In genomic region chr2:235661952-235662351, GRCh38 we compare ENCODE assay signal across 15 cellular contexts.
A peak's percentile ranks its signal among the peaks of the same experiment; 100 is the strongest.
DNase-seq lines count a peak whose midpoint lies in the region; ATAC-seq and TF ChIP-seq lines count a peak whose summit lies in the region.
"Had no signal": no experiment of that assay in that cellular context is flagged by ENCODE, and none has a peak within 500 bp of the region (broad histone marks: within the 10 kb centered on the region; RNA-seq: fewer than 3 reads in every experiment).

No MANE protein-coding gene starts in this region.

- H3K4me3 Mint-ChIP-seq in T-cell = no peak overlapping the region
- H3K4me3 Mint-ChIP-seq: CD4-positive, alpha-beta memory T cell had no signal

- DNase-seq in IMR-90 (no peak), mesenteric fat pad (ENCODE audit: low spot score) (peak; percentile 78), sigmoid colon (peak; percentile 47), T-cell (no peak), NCI-H1105 treated with DMSO at 0.1 percent for 48 hours (lab: John Stamatoyannopoulos, UW) (no peak), germinal center (ENCODE audit: low spot score) (no peak), smooth muscle cell (lab: John Stamatoyannopoulos, UW; ENCODE audit: unreplicated experiment) (no peak)
- DNase-seq: C1 segment of cervical spinal cord; CD4-positive, alpha-beta memory T cell; COR-L47; DMS153; DND-41; GOT3; H7 had no signal

- H3K9ac ChIP-seq in IMR-90 (ENCODE audit: low read depth, low read length) (no peak overlapping the region), smooth muscle cell (ENCODE audit: low read depth) (no peak overlapping the region)

- H3K4me2 ChIP-seq in IMR-90 (ENCODE audit: low read depth, low read length) (no peak overlapping the region), smooth muscle cell (no peak overlapping the region)

- no peak overlapping the region for H2BK5ac ChIP-seq in IMR-90 (ENCODE audit: low read depth, low read length, poor library complexity, severe bottlenecking)

- CTCF ChIA-PET in IMR-90 (lab: Yijun Ruan, JAX) = no interaction called here
- CTCF ChIA-PET in T-cell (lab: Charles Lee) = no interaction called here

- H3K4me1 ChIP-seq in IMR-90 (ENCODE audit: control insufficient read depth, insufficient read depth, low read length) (peaks cover 32% of the 10 kb centered on the region), sigmoid colon (peaks cover 0 to 71% (median 54%) of the 10 kb centered on the region in 4 donors), smooth muscle cell (ENCODE audit: low read depth) (peaks cover 44% of the 10 kb centered on the region)

- no peaks in the 10 kb centered on the region for H3K36me3 Mint-ChIP-seq in T-cell
- H3K36me3 Mint-ChIP-seq: CD4-positive, alpha-beta memory T cell had no signal

- intact Hi-C loops in IMR-90 (cut with micrococcal nuclease) (loop anchor here (2.0 kb wide), 1 partner anchor 21 kb away; no protein-coding TSS in a partner anchor), sigmoid colon (cut with DNase I) (no loop called here)

- no peak overlapping the region for H2BK15ac ChIP-seq in IMR-90 (ENCODE audit: low read depth, low read length)

- WGBS in IMR-90 (ENCODE audit: extremely low coverage in 2 of 2, insufficient read length in 1 of 2), 2 experiments = no CpG with 5 or more reads among the region's 6 CpGs
- 94 to 96% methylated on average over 6 of the region's 6 CpGs for WGBS in sigmoid colon, 2 donors
- 98% methylated on average over 6 of the region's 6 CpGs for WGBS in smooth muscle cell (ENCODE audit: low lambda C conversion rate)

- no TSS peak for BruUV-seq in IMR-90 (replicated peaks; lab: Mats Ljungman, UMichigan)

- no peak overlapping the region for H2AFZ ChIP-seq in IMR-90 (replicated peaks; ENCODE audit: low read length, poor library complexity)
- no peak overlapping the region for H2AFZ ChIP-seq in smooth muscle cell (ENCODE audit: low read depth)

- no peak overlapping the region for H3K14ac ChIP-seq in IMR-90 (replicated peaks; ENCODE audit: low read depth, low read length)

- in situ Hi-C loops in IMR-90 (cut with MboI; ENCODE audit: low sequenced_read_pairs) = no loop called here

- H3K56ac ChIP-seq in IMR-90 (ENCODE audit: extremely low read depth, insufficient read depth, low read length) = no peak overlapping the region

- no peak overlapping the region for H3K27ac Mint-ChIP-seq in T-cell
- H3K27ac Mint-ChIP-seq: CD4-positive, alpha-beta memory T cell had no signal

- no peak for TF ChIP-seq RAD21 in IMR-90 (IDR thresholded peaks at IDR 0.05; ENCODE audit: low read length)

- no peak overlapping the region for H4K8ac ChIP-seq in IMR-90 (ENCODE audit: low read depth in 2 of 2, low read length in 2 of 2)

- H3K27me3 ChIP-seq in IMR-90 (ENCODE audit: control insufficient read depth, insufficient read depth, low read length) (no peaks in the 10 kb centered on the region; the same call in 1 of the 2 replicates), sigmoid colon (no peaks in the 10 kb centered on the region), smooth muscle cell (ENCODE audit: low read depth) (peaks cover 13% of the 10 kb centered on the region)

- dilution Hi-C loops in IMR-90 (cut with HindIII; ENCODE audit: low sequenced_read_pairs, unreplicated experiment) = no loop called here

- H3K4me1 Mint-ChIP-seq in T-cell = peaks cover 0 to 4% (median 4%) of the 10 kb centered on the region in 3 donors

- H3K4me3 ChIP-seq in IMR-90 (ENCODE audit: insufficient read depth, low read depth, low read length) (no peak overlapping the region), sigmoid colon (no peak overlapping the region), smooth muscle cell (no peak overlapping the region)

- no peak overlapping the region for H2BK120ac ChIP-seq in IMR-90 (ENCODE audit: low read depth, low read length)

- H3K9me1 ChIP-seq in IMR-90 (ENCODE audit: insufficient read depth, low read length) = peaks cover 16% of the 10 kb centered on the region

- H3K18ac ChIP-seq in IMR-90 (ENCODE audit: low read depth, low read length) = no peak overlapping the region

- ATAC-seq in IMR-90 (ENCODE audit: low read depth) (no peak), T-cell (replicated peaks in 1 of 4) (no peak)
- ATAC-seq: HCT116 had no signal

- no peaks in the 10 kb centered on the region for H3K9me3 ChIP-seq in IMR-90 (ENCODE audit: control insufficient read depth, insufficient read depth, low read length)
- H3K9me3 ChIP-seq in sigmoid colon = no peaks in the 10 kb centered on the region
- no peaks in the 10 kb centered on the region for H3K9me3 ChIP-seq in smooth muscle cell (replicated peaks; ENCODE audit: low read depth)

- H3K23ac ChIP-seq in IMR-90 (ENCODE audit: low read depth, low read length) = no peak overlapping the region

- H4K20me1 ChIP-seq in IMR-90 (ENCODE audit: insufficient read depth, low read length) = peaks cover 90% of the 10 kb centered on the region
- peaks cover 100% of the 10 kb centered on the region for H4K20me1 ChIP-seq in smooth muscle cell (ENCODE audit: low read depth)

- H2BK20ac ChIP-seq in IMR-90 (ENCODE audit: low read depth, low read length) = no peak overlapping the region

- peaks cover 53 to 84% of the 10 kb centered on the region in 2 donors for H3K27me3 Mint-ChIP-seq in T-cell

- H3K36me3 ChIP-seq in IMR-90 (ENCODE audit: control insufficient read depth, insufficient read depth, low read length) (no peaks in the 10 kb centered on the region), sigmoid colon (no peaks in the 10 kb centered on the region), smooth muscle cell (ENCODE audit: low read depth) (no peaks in the 10 kb centered on the region)

- POLR2A ChIA-PET in IMR-90 (lab: Charles Lee; ENCODE audit: unreplicated experiment) = no interaction called here
- POLR2A ChIA-PET in T-cell (lab: Charles Lee) = no interaction called here

- no peak overlapping the region; the same call in 1 of the 2 replicates for H3K4ac ChIP-seq in IMR-90 (ENCODE audit: low read depth, low read length)

- TF ChIP-seq CTCF in IMR-90 (conservative IDR thresholded peaks at IDR 0.05; ENCODE audit: low read depth, low read length) (no peak), sigmoid colon (IDR thresholded peaks at IDR 0.05) (no peak), smooth muscle cell (IDR thresholded peaks at IDR 0.05; ENCODE audit: borderline replicate concordance, insufficient read depth, poor library complexity, severe bottlenecking) (no peak)

- H3K79me2 ChIP-seq in smooth muscle cell (ENCODE audit: low read depth) = peaks cover 24% of the 10 kb centered on the region

- no peak for TF ChIP-seq EP300 in sigmoid colon (IDR thresholded peaks at IDR 0.05)

- H2AK5ac ChIP-seq in IMR-90 (ENCODE audit: low read depth, low read length) = peak overlapping the region; percentile 58; the same call in 1 of the 2 replicates

- H4K91ac ChIP-seq in IMR-90 (ENCODE audit: insufficient read depth, low read depth, low read length) = no peak overlapping the region

- H3K9me3 Mint-ChIP-seq in T-cell = no peaks in the 10 kb centered on the region

- peaks cover 39 to 72% of the 10 kb centered on the region in 2 experiments for H3K79me1 ChIP-seq in IMR-90 (ENCODE audit: low read depth in 1 of 2, low read length in 2 of 2)

- H3F3A ChIP-seq in smooth muscle cell (ENCODE audit: low read depth) = peaks cover 5% of the 10 kb centered on the region

- no peak overlapping the region for H2AK9ac ChIP-seq in IMR-90 (replicated peaks; ENCODE audit: low read depth, low read length, poor library complexity)

- TF ChIP-seq POLR2A in IMR-90 (IDR thresholded peaks at IDR 0.05; ENCODE audit: low read depth, low read length) (no peak), sigmoid colon (IDR thresholded peaks at IDR 0.05) (no peak)

- H3K27ac ChIP-seq in IMR-90 (ENCODE audit: insufficient read depth, low read length) (no peak overlapping the region), sigmoid colon (no peak overlapping the region), smooth muscle cell (ENCODE audit: low read depth) (no peak overlapping the region)

- no peak overlapping the region for H4K5ac ChIP-seq in IMR-90 (ENCODE audit: low read depth, low read length)

TF ChIP-seq in IMR-90, 13 proteins besides CTCF, POLR2A, EP300 and RAD21:
- TF ChIP-seq SMC3 (IDR thresholded peaks at IDR 0.05; ENCODE audit: low read depth, low read length) = no peak

Comparison
In these comparisons a context has a peak if more than half of its experiments do, and no peak if none do; other contexts are left out.
1. DNase-seq: peak in mesenteric fat pad (single experiment) and sigmoid colon (single experiment); none in IMR-90 (single experiment), T-cell (0 of 34), NCI-H1105 treated with DMSO at 0.1 percent for 48 hours (single experiment), germinal center (single experiment) and smooth muscle cell (single experiment).